16 cellular contexts compared by ENCODE assay signal in the genomic region with DNA sequence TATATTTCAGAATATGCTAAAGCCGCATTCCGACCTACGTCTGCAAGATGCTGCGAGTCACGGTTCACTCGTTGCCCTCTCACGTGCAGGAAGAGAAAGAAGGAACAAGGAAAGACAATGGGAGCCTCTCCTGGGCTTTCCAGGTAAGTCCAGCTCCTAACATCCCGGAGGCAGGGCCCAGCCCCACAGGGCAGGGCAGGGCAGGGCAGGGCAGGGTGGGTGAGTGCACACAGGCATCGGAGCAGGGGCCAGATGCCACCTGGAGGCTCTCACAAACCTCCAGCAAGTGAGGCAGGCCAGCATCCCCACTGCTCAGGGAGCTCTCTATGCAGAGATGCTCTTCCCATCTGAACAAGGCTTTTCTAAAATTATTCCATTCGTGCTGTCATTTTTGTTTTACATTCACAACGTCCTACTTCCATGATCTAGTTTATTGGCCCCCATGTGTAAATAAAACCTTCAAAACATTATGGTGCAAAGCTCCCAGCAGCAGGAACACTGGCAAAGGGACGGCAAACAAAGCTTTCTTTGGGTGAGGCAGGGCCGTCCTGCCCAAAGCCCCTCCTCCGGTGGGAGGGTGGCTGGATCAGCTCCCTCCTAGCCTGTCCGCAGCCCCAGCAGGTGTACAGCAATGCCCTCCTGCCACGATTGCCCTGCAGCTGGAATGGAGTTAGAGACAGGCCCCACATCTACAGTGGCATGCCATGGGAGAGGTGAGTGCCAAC. TPM values are rescaled to one million over a fixed set of nuclear protein-coding genes. Genes with fewer than 3 reads are reported as not detected.
A peak's percentile ranks its signal among the peaks of the same experiment; 100 is the strongest.
DNase-seq lines count a peak whose midpoint lies in the region; ATAC-seq and TF ChIP-seq lines count a peak whose summit lies in the region.
"Had no signal": no experiment of that assay in that cellular context is flagged by ENCODE, and none has a peak within 500 bp of the region (broad histone marks: within the 10 kb centered on the region; RNA-seq: fewer than 3 reads in every experiment).

No MANE protein-coding gene starts in this region.

- no peak overlapping the region for H3K23ac ChIP-seq in IMR-90 (ENCODE audit: low read depth, low read length)

- H3K9me3 ChIP-seq in IMR-90 (ENCODE audit: control insufficient read depth, insufficient read depth, low read length) (no peaks in the 10 kb centered on the region), T-helper 17 cell (ENCODE audit: control insufficient read depth, low read length, poor library complexity, severe bottlenecking) (no peaks in the 10 kb centered on the region)
- H3K9me3 ChIP-seq: adrenal gland, right lobe of liver had no signal

- peaks cover 2% of the 10 kb centered on the region; the same call in 1 of the 2 replicates for H3K4me1 ChIP-seq in IMR-90 (ENCODE audit: control insufficient read depth, insufficient read depth, low read length)

- peaks cover 61% of the 10 kb centered on the region for H4K20me1 ChIP-seq in IMR-90 (ENCODE audit: insufficient read depth, low read length)

- H2AK5ac ChIP-seq in IMR-90 (ENCODE audit: low read depth, low read length) = no peak overlapping the region

- H3K14ac ChIP-seq in IMR-90 (replicated peaks; ENCODE audit: low read depth, low read length) = no peak overlapping the region

- no peaks in the 10 kb centered on the region for H3K27me3 Mint-ChIP-seq in T-helper 17 cell

- H4K8ac ChIP-seq in IMR-90 (ENCODE audit: low read depth in 2 of 2, low read length in 2 of 2) = no peak overlapping the region

- intact Hi-C loops in IMR-90 (cut with micrococcal nuclease) (no loop called here), left colon (cut with DNase I, micrococcal nuclease) (no loop called here)

- H4K5ac ChIP-seq in IMR-90 (ENCODE audit: low read depth, low read length) = no peak overlapping the region

- no peak overlapping the region for H3K4me3 ChIP-seq in IMR-90 (ENCODE audit: insufficient read depth, low read depth, low read length)
- H3K4me3 ChIP-seq: adrenal gland, PC-9, right lobe of liver had no signal

- no peaks in the 10 kb centered on the region for H3K9me3 Mint-ChIP-seq in stimulated activated effector memory CD8-positive, alpha-beta T cell treated with anti-CD3 and anti-CD28 coated beads, Interleukin-12 subunit alpha, Interleukin-12 subunit beta, amount 100 ng/mL, for 72 hours

- no peak overlapping the region for H3K9ac ChIP-seq in IMR-90 (ENCODE audit: low read depth, low read length)

- no peak for TF ChIP-seq POLR2A in IMR-90 (IDR thresholded peaks at IDR 0.05; ENCODE audit: low read depth, low read length)

- dilution Hi-C loops in IMR-90 (cut with HindIII; ENCODE audit: low sequenced_read_pairs, unreplicated experiment) = no loop called here

- H3K4me2 ChIP-seq in IMR-90 (ENCODE audit: low read depth, low read length) = no peak overlapping the region
- H3K4me2 ChIP-seq: PC-9 had no signal

- peaks cover 9% of the 10 kb centered on the region for H3K36me3 Mint-ChIP-seq in T-helper 17 cell (ENCODE audit: low read depth)
- H3K36me3 Mint-ChIP-seq in stimulated activated effector memory CD8-positive, alpha-beta T cell treated with anti-CD3 and anti-CD28 coated beads, Interleukin-12 subunit alpha, Interleukin-12 subunit beta, amount 100 ng/mL, for 72 hours = peaks cover 48% of the 10 kb centered on the region

- H3K4me3 Mint-ChIP-seq in T-helper 17 cell = peak overlapping the region; percentile 43
- no peak overlapping the region for H3K4me3 Mint-ChIP-seq in stimulated activated effector memory CD8-positive, alpha-beta T cell treated with anti-CD3 and anti-CD28 coated beads, Interleukin-12 subunit alpha, Interleukin-12 subunit beta, amount 100 ng/mL, for 72 hours

- no peak overlapping the region; the same call in 1 of the 2 replicates for H4K91ac ChIP-seq in IMR-90 (ENCODE audit: insufficient read depth, low read depth, low read length)

- CTCF ChIA-PET in IMR-90 (lab: Yijun Ruan, JAX) = interaction anchor here (0.7 kb wide), 1 partner anchor 11 kb away, joined by 5 read pairs; no protein-coding TSS in a partner anchor

- H2BK5ac ChIP-seq in IMR-90 (ENCODE audit: low read depth, low read length, poor library complexity, severe bottlenecking) = no peak overlapping the region

- TF ChIP-seq RAD21 in IMR-90 (IDR thresholded peaks at IDR 0.05; ENCODE audit: low read length) = no peak

- peak overlapping the region; percentile 57 for H3K27ac Mint-ChIP-seq in T-helper 17 cell
- H3K27ac Mint-ChIP-seq in stimulated activated effector memory CD8-positive, alpha-beta T cell treated with anti-CD3 and anti-CD28 coated beads, Interleukin-12 subunit alpha, Interleukin-12 subunit beta, amount 100 ng/mL, for 72 hours = peak overlapping the region; percentile 54

- H2AK9ac ChIP-seq in IMR-90 (replicated peaks; ENCODE audit: low read depth, low read length, poor library complexity) = peak overlapping the region; percentile 55

- no peak for ATAC-seq in IMR-90 (ENCODE audit: low read depth)
- ATAC-seq in T-helper 17 cell = no peak
- peak; percentile 97 for ATAC-seq in left colon
- ATAC-seq in stimulated activated effector memory CD8-positive, alpha-beta T cell treated with anti-CD3 and anti-CD28 coated beads, Interleukin-12 subunit alpha, Interleukin-12 subunit beta, amount 100 ng/mL, for 72 hours = no peak
- no peak for ATAC-seq in GM21515 (IDR thresholded peaks at IDR 0.05; ENCODE audit: unreplicated experiment)
- ATAC-seq: HCT116 had no signal

- H3K27ac ChIP-seq in IMR-90 (ENCODE audit: insufficient read depth, low read length) = no peak overlapping the region
- H3K27ac ChIP-seq: adrenal gland, PC-9 had no signal

- H2BK20ac ChIP-seq in IMR-90 (ENCODE audit: low read depth, low read length) = no peak overlapping the region

- H2BK120ac ChIP-seq in IMR-90 (ENCODE audit: low read depth, low read length) = no peak overlapping the region

- H3K4ac ChIP-seq in IMR-90 (ENCODE audit: low read depth, low read length) = no peak overlapping the region

- 80% methylated on average over 8 of the region's 16 CpGs; no CpG with 5 or more reads in 1 of the 2 experiments for WGBS in IMR-90 (ENCODE audit: extremely low coverage in 2 of 2, insufficient read length in 1 of 2), 2 experiments

- in situ Hi-C loops in IMR-90 (cut with MboI; ENCODE audit: low sequenced_read_pairs) = no loop called here

- no peak overlapping the region for H3K56ac ChIP-seq in IMR-90 (ENCODE audit: extremely low read depth, insufficient read depth, low read length)

- H3K9me1 ChIP-seq in IMR-90 (ENCODE audit: insufficient read depth, low read length) = peaks cover 23% of the 10 kb centered on the region

- BruUV-seq in IMR-90 (replicated peaks; lab: Mats Ljungman, UMichigan) = no TSS peak

- no peak overlapping the region for H2BK15ac ChIP-seq in IMR-90 (ENCODE audit: low read depth, low read length)

- no peaks in the 10 kb centered on the region for H3K27me3 ChIP-seq in IMR-90 (ENCODE audit: control insufficient read depth, insufficient read depth, low read length)
- H3K27me3 ChIP-seq: adrenal gland, right lobe of liver had no signal

- H3K79me1 ChIP-seq in IMR-90 (ENCODE audit: low read depth in 1 of 2, low read length in 2 of 2) = peaks cover 44 to 84% of the 10 kb centered on the region in 2 experiments

- H2AFZ ChIP-seq in IMR-90 (replicated peaks; ENCODE audit: low read length, poor library complexity) = peak overlapping the region; percentile 13
- H2AFZ ChIP-seq: PC-9 had no signal

- POLR2A ChIA-PET in IMR-90 (lab: Charles Lee; ENCODE audit: unreplicated experiment) = no interaction called here

- no peak for TF ChIP-seq CTCF in IMR-90 (conservative IDR thresholded peaks at IDR 0.05; ENCODE audit: low read depth, low read length)

- peaks cover 64% of the 10 kb centered on the region for H3K4me1 Mint-ChIP-seq in T-helper 17 cell
- peaks cover 73% of the 10 kb centered on the region for H3K4me1 Mint-ChIP-seq in stimulated activated effector memory CD8-positive, alpha-beta T cell treated with anti-CD3 and anti-CD28 coated beads, Interleukin-12 subunit alpha, Interleukin-12 subunit beta, amount 100 ng/mL, for 72 hours

- peaks cover 24% of the 10 kb centered on the region for H3K36me3 ChIP-seq in IMR-90 (ENCODE audit: control insufficient read depth, insufficient read depth, low read length)

- DNase-seq in IMR-90 = peak; percentile 13
- DNase-seq in T-helper 17 cell = no peak
- DNase-seq in left colon = peak; percentile 77 to 86
- DNase-seq in stimulated activated effector memory CD8-positive, alpha-beta T cell treated with anti-CD3 and anti-CD28 coated beads, Interleukin-12 subunit alpha, Interleukin-12 subunit beta, amount 100 ng/mL, for 72 hours (ENCODE audit: low spot score in 2 of 2) = no peak
- no peak for DNase-seq in kidney glomerular epithelial cell (lab: John Stamatoyannopoulos, UW)
- DNase-seq in DMS53 treated with DMSO at 0.1 percent for 48 hours (lab: John Stamatoyannopoulos, UW; ENCODE audit: unreplicated experiment) = no peak
- DNase-seq: activated CD8-positive, alpha-beta memory T cell treated with anti-CD3 and anti-CD28 coated beads for 24 hours; adrenal gland; AML-193; NCI-H524 treated with DMSO at 0.1 percent for 48 hours; nucleus accumbens; PC-9; right lobe of liver; stimulated activated CD4-positive, alpha-beta T cell treated with anti-CD3 and anti-CD28 coated beads, Interleukin-2, amount 100 ng/mL, for 24 hours had no signal

- no peak overlapping the region for H3K18ac ChIP-seq in IMR-90 (ENCODE audit: low read depth, low read length)

TF ChIP-seq in IMR-90, 13 proteins besides CTCF, POLR2A, EP300 and RAD21:
- TF ChIP-seq RCOR1 (IDR thresholded peaks at IDR 0.05; ENCODE audit: insufficient replicate concordance, low read length) = no peak
- no peak for TF ChIP-seq CHD1 (IDR thresholded peaks at IDR 0.05; ENCODE audit: low read depth, low read length)
- TF ChIP-seq FOS (IDR thresholded peaks at IDR 0.05; ENCODE audit: low read depth, low read length) = no peak
- no peak for TF ChIP-seq SMC3 (IDR thresholded peaks at IDR 0.05; ENCODE audit: low read depth, low read length)
- no peak for TF ChIP-seq RFX5 (IDR thresholded peaks at IDR 0.05; ENCODE audit: low read depth, low read length)
- no peak for TF ChIP-seq MAZ (IDR thresholded peaks at IDR 0.05; ENCODE audit: borderline replicate concordance, low read depth, low read length)
- TF ChIP-seq ELK1 (IDR thresholded peaks at IDR 0.05; ENCODE audit: borderline replicate concordance, low read depth, low read length) = no peak

RNA-seq across cellular contexts. Expression of gene VOPP1, which starts 50.6 kb away (rescaled TPM):
- 94.5 and 94.7 TPM in 2 replicates for total RNA-seq in IMR-90 (2012; rRNA removed)
- 54.5 and 60.2 TPM in 2 replicates for polyA plus RNA-seq in IMR-90 (2012; rRNA removed)
- 39.0 and 52.2 TPM in 2 replicates for polyA plus RNA-seq in IMR-90 (2012; cell fraction: cytosol; rRNA removed)
- 26.0 and 27.4 TPM in 2 replicates for polyA plus RNA-seq in IMR-90 (2012; cell fraction: nucleus; rRNA removed; ENCODE audit: low replicate concordance)
- total RNA-seq in T-helper 17 cell = 100 to 1,000 TPM; 114 to 120 TPM
- total RNA-seq in left colon = 10 to 100 TPM; 78.6 to 85.5 TPM

Comparison
In these comparisons a context has a peak if more than half of its experiments do, and no peak if none do; other contexts are left out.
1. DNase-seq: peak in IMR-90 (single experiment) and left colon (2 of 2); none in T-helper 17 cell (0 of 3), stimulated activated effector memory CD8-positive, alpha-beta T cell treated with anti-CD3 and anti-CD28 coated beads, Interleukin-12 subunit alpha, Interleukin-12 subunit beta, amount 100 ng/mL, for 72 hours (0 of 2), kidney glomerular epithelial cell (single experiment) and DMS53 treated with DMSO at 0.1 percent for 48 hours (single experiment).